In the genomic region with DNA sequence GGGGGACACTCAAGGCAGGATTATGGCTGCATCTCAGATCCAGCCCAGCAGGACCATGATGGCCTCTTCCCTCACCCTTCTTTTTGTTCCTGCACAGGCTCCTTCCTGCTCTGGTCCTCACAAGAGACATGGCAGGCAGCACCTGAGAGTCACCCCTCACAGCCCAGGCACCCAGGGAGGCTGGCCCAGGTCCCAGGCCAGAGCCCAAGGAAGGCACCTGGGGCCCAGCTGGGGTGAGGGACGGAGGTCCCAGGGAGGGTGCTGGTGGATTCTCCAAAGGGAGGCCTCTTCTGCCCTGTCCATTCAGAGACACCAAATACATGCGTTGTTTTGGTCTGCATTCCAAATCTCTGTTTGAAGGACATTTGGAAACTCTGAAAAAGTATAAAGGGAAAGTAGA, we compare ENCODE assay signal across 19 cellular contexts.
DNase-seq lines count a peak whose midpoint lies in the region; ATAC-seq and TF ChIP-seq lines count a peak whose summit lies in the region.
"Had no signal": no experiment of that assay in that cellular context is flagged by ENCODE, and none has a peak within 500 bp of the region (broad histone marks: within the 10 kb centered on the region; RNA-seq: fewer than 3 reads in every experiment).

No MANE protein-coding gene starts in this region.

- no peak overlapping the region for H3K4me3 ChIP-seq in heart right ventricle
- H3K4me3 ChIP-seq in RWPE2 (ENCODE audit: severe bottlenecking), result no peak overlapping the region
- no peak overlapping the region for H3K4me3 ChIP-seq in spleen
- H3K4me3 ChIP-seq: A549, GM23338, K562 had no signal

- H3K27ac ChIP-seq in heart right ventricle (no peak overlapping the region), RWPE2 (ENCODE audit: poor library complexity, severe bottlenecking) (no peak overlapping the region), spleen (no peak overlapping the region)
- H3K27ac ChIP-seq: A549, C4-2B had no signal

- H3K9me3 ChIP-seq in heart right ventricle (no peaks in the 10 kb centered on the region), RWPE2 (ENCODE audit: severe bottlenecking) (no peaks in the 10 kb centered on the region), spleen (no peaks in the 10 kb centered on the region)
- H3K9me3 ChIP-seq: A549 had no signal

- ATAC-seq in Right ventricle myocardium inferior (no peak), heart right ventricle (no peak), RWPE2 (ENCODE audit: low read depth) (no peak), GM18907 (IDR thresholded peaks at IDR 0.05; ENCODE audit: unreplicated experiment) (no peak), GM21528 (IDR thresholded peaks at IDR 0.05; ENCODE audit: low FRiP score, unreplicated experiment) (no peak)
- ATAC-seq: A549, GM23338, PC-3 had no signal

- TF ChIP-seq CTCF in heart right ventricle (IDR thresholded peaks at IDR 0.05) (no peak), RWPE2 (IDR thresholded peaks at IDR 0.05; ENCODE audit: poor library complexity, severe bottlenecking) (no peak), spleen (IDR thresholded peaks at IDR 0.05 in 8 of 11, conservative IDR thresholded peaks at IDR 0.05 in 3 of 11) (no peak)

- H3K27me3 ChIP-seq in heart right ventricle (no peaks in the 10 kb centered on the region), RWPE2 (ENCODE audit: insufficient read depth, poor library complexity, severe bottlenecking) (no peaks in the 10 kb centered on the region), spleen (replicated peaks in 1 of 7) (no peaks in the 10 kb centered on the region)

- H3K4me1 ChIP-seq in heart right ventricle (peaks cover 0 to 8% (median 0%) of the 10 kb centered on the region in 9 donors), RWPE2 (ENCODE audit: insufficient read depth, poor library complexity, severe bottlenecking) (no peaks in the 10 kb centered on the region), spleen (peaks cover 0 to 18% (median 8%) of the 10 kb centered on the region in 6 donors)
- H3K4me1 ChIP-seq: A549 had no signal

- intact Hi-C loops in Right ventricle myocardium inferior (cut with DNase I) (no loop called here), heart right ventricle (cut with DNase I) (no loop called here), spleen (cut with DNase I; ENCODE audit: low total_unique reads) (no loop called here)

- DNase-seq in Right ventricle myocardium inferior (ENCODE audit: missing footprints), result peak; percentile 23
- DNase-seq in heart right ventricle, result no peak
- peak; percentile 29 for DNase-seq in RWPE2 (ENCODE audit: low spot score)
- peak; percentile 81 for DNase-seq in mesenteric fat pad (ENCODE audit: low spot score)
- DNase-seq in spleen, result peak; percentile 60
- no peak for DNase-seq in NCI-H510A (lab: John Stamatoyannopoulos, UW)
- DNase-seq: GF-D8, NCI-H1417 treated with DMSO at 0.1 percent for 48 hours, NCI-H2029, NCI-H2171 treated with DMSO at 0.1 percent for 48 hours, NCI-H446 treated with DMSO at 0.1 percent for 48 hours, NCI-H774, PC-3 had no signal

- 93 to 98% methylated on average over 2 of the region's 2 CpGs for WGBS in heart right ventricle, 2 donors
- 78 to 93% (median 81%) methylated on average over 2 of the region's 2 CpGs for WGBS in spleen, 5 donors

- no peak for TF ChIP-seq POLR2A in spleen (IDR thresholded peaks at IDR 0.05)

- no peaks in the 10 kb centered on the region for H3K36me3 ChIP-seq in heart right ventricle
- H3K36me3 ChIP-seq in RWPE2 (ENCODE audit: low read depth), result no peaks in the 10 kb centered on the region
- H3K36me3 ChIP-seq in spleen, result no peaks in the 10 kb centered on the region

Comparison
In these comparisons a context has a peak if more than half of its experiments do, and no peak if none do; other contexts are left out.
1. DNase-seq: peak in Right ventricle myocardium inferior (single experiment), RWPE2 (single experiment), mesenteric fat pad (single experiment) and spleen (single experiment); none in heart right ventricle (0 of 2) and NCI-H510A (single experiment).